ENCODE assay signal across 31 cellular contexts in genomic region chr5:54986269-54986654, GRCh38. TPM values are rescaled to one million over a fixed set of nuclear protein-coding genes. Genes with fewer than 3 reads are reported as not detected.
DNase-seq lines count a peak whose midpoint lies in the region; ATAC-seq and TF ChIP-seq lines count a peak whose summit lies in the region.
"Had no signal": no experiment of that assay in that cellular context is flagged by ENCODE, and none has a peak within 500 bp of the region (broad histone marks: within the 10 kb centered on the region; RNA-seq: fewer than 3 reads in every experiment).

No MANE protein-coding gene starts in this region.

- peaks cover 33% of the 10 kb centered on the region for H3K27me3 Mint-ChIP-seq in activated naive CD4-positive, alpha-beta T cell treated with anti-CD3 and anti-CD28 coated beads, Interleukin-2, amount 10 ng/mL, durations not matched to agents 7 days and 5 days
- H3K27me3 Mint-ChIP-seq: central memory CD8-positive, alpha-beta T cell had no signal

- DNase-seq in ELR (ENCODE audit: low read depth) (peak; percentile 56), SJSA1 (ENCODE audit: low read depth in 1 of 2, low spot score in 2 of 2) (no peak), foreskin keratinocyte (no peak), pulmonary artery endothelial cell (ENCODE audit: low read depth, low spot score) (peak; percentile 60), SIG-M5 (lab: John Stamatoyannopoulos, UW) (no peak), left lung (no peak)
- DNase-seq in activated naive CD4-positive, alpha-beta T cell treated with anti-CD3 and anti-CD28 coated beads, Interleukin-2, amount 10 ng/mL, durations not matched to agents 7 days and 5 days: no peak
- DNase-seq: activated CD4-positive, alpha-beta T cell treated with anti-CD3 and anti-CD28 coated beads for 1 hour; activated CD8-positive, alpha-beta T cell treated with anti-CD3 and anti-CD28 coated beads, Interleukin-2, amount 10 ng/mL, durations not matched to agents 7 days and 5 days; activated effector memory CD4-positive, alpha-beta T cell treated with anti-CD3 and anti-CD28 coated beads, Interleukin-2, amount 50 U/mL, for 16 hours; activated naive CD8-positive, alpha-beta T cell treated with anti-CD3 and anti-CD28 coated beads, Interleukin-2, amount 10 ng/mL, durations not matched to agents 7 days and 5 days; activated T-cell treated with anti-CD3 and anti-CD28 coated beads for 4 hours; Calu3; hypothalamus; left ventricle myocardium inferior; naive B cell; NCI-H1048; NCI-H187; NCI-H2171 treated with DMSO at 0.1 percent for 48 hours; NCI-H526; small intestine; stimulated activated CD4-positive, alpha-beta T cell treated with anti-CD3 and anti-CD28 coated beads, Interleukin-1b, Interleukin-23, amount 100 ng/mL, for 48 hours; stimulated activated CD8-positive, alpha-beta memory T cell treated with anti-CD3 and anti-CD28 coated beads, Interleukin-4, amount 100 ng/mL, for 48 hours; transverse colon had no signal

- H3K4me3 Mint-ChIP-seq in activated naive CD4-positive, alpha-beta T cell treated with anti-CD3 and anti-CD28 coated beads, Interleukin-2, amount 10 ng/mL, durations not matched to agents 7 days and 5 days: no peak overlapping the region
- H3K4me3 Mint-ChIP-seq: activated CD8-positive, alpha-beta T cell treated with anti-CD3 and anti-CD28 coated beads, Interleukin-2, amount 10 ng/mL, durations not matched to agents 7 days and 5 days; CD14-positive monocyte; dendritic cell treated with granulocyte-macrophage colony-stimulating factor and Interleukin-4, amounts not matched to agents 40 ng/mL and 50 ng/mL, for 4 days; naive B cell had no signal

- H3K4me3 ChIP-seq in SJSA1: no peak overlapping the region
- H3K4me3 ChIP-seq in left lung: no peak overlapping the region
- H3K4me3 ChIP-seq: left ventricle myocardium inferior, transverse colon had no signal

- TF ChIP-seq CTCF in foreskin keratinocyte (conservative IDR thresholded peaks at IDR 0.05) (no peak), left lung (IDR thresholded peaks at IDR 0.05) (no peak)

- H3K4me1 ChIP-seq in SJSA1 (replicated peaks) (peaks cover 32% of the 10 kb centered on the region), foreskin keratinocyte (peaks cover 30% of the 10 kb centered on the region), left lung (no peaks in the 10 kb centered on the region)
- H3K4me1 ChIP-seq: left ventricle myocardium inferior, transverse colon had no signal

- no peaks in the 10 kb centered on the region for H3K9me3 ChIP-seq in SJSA1 (replicated peaks)
- no peaks in the 10 kb centered on the region for H3K9me3 ChIP-seq in left lung
- H3K9me3 ChIP-seq: left ventricle myocardium inferior, transverse colon had no signal

- H3K9me3 Mint-ChIP-seq in activated naive CD4-positive, alpha-beta T cell treated with anti-CD3 and anti-CD28 coated beads, Interleukin-2, amount 10 ng/mL, durations not matched to agents 7 days and 5 days: peaks cover 6% of the 10 kb centered on the region
- H3K9me3 Mint-ChIP-seq: activated naive CD8-positive, alpha-beta T cell treated with anti-CD3 and anti-CD28 coated beads, Interleukin-2, amount 10 ng/mL, durations not matched to agents 7 days and 5 days; CD14-positive monocyte; central memory CD8-positive, alpha-beta T cell; dendritic cell treated with granulocyte-macrophage colony-stimulating factor and Interleukin-4, amounts not matched to agents 40 ng/mL and 50 ng/mL, for 4 days; mesothelial cell of epicardium; naive B cell had no signal

- ATAC-seq in foreskin keratinocyte (no peak), left lung (no peak)
- ATAC-seq: activated CD8-positive, alpha-beta T cell treated with anti-CD3 and anti-CD28 coated beads, Interleukin-2, amount 10 ng/mL, durations not matched to agents 7 days and 5 days had no signal

- intact Hi-C loops in left lung (cut with DNase I): no loop called here

- H3K27ac Mint-ChIP-seq in activated naive CD4-positive, alpha-beta T cell treated with anti-CD3 and anti-CD28 coated beads, Interleukin-2, amount 10 ng/mL, durations not matched to agents 7 days and 5 days: no peak overlapping the region
- H3K27ac Mint-ChIP-seq: activated CD8-positive, alpha-beta T cell treated with anti-CD3 and anti-CD28 coated beads, Interleukin-2, amount 10 ng/mL, durations not matched to agents 7 days and 5 days; activated naive CD8-positive, alpha-beta T cell treated with anti-CD3 and anti-CD28 coated beads, Interleukin-2, amount 10 ng/mL, durations not matched to agents 7 days and 5 days; CD14-positive monocyte; dendritic cell treated with granulocyte-macrophage colony-stimulating factor and Interleukin-4, amounts not matched to agents 40 ng/mL and 50 ng/mL, for 4 days had no signal

- H3K27me3 ChIP-seq in SJSA1 (replicated peaks) (no peaks in the 10 kb centered on the region), foreskin keratinocyte (no peaks in the 10 kb centered on the region), left lung (peaks cover 16 to 48% of the 10 kb centered on the region in 2 donors)

- H3K36me3 ChIP-seq in SJSA1 (no peaks in the 10 kb centered on the region), left lung (no peaks in the 10 kb centered on the region)
- H3K36me3 ChIP-seq: left ventricle myocardium inferior, transverse colon had no signal

- peak overlapping the region; percentile 56 for H3K27ac ChIP-seq in SJSA1
- peak overlapping the region; percentile 58 for H3K27ac ChIP-seq in foreskin keratinocyte
- H3K27ac ChIP-seq in left lung: no peak overlapping the region
- H3K27ac ChIP-seq: left ventricle myocardium inferior, transverse colon had no signal

- CTCF ChIA-PET in activated naive CD4-positive, alpha-beta T cell treated with anti-CD3 and anti-CD28 coated beads, Interleukin-2, amount 10 ng/mL, durations not matched to agents 7 days and 5 days (lab: Charles Lee): interaction anchor here (0.6 kb wide), 1 partner anchor 74 kb away, joined by 3 read pairs; no protein-coding TSS in a partner anchor

- H3K36me3 Mint-ChIP-seq in activated naive CD4-positive, alpha-beta T cell treated with anti-CD3 and anti-CD28 coated beads, Interleukin-2, amount 10 ng/mL, durations not matched to agents 7 days and 5 days: peaks cover 9% of the 10 kb centered on the region
- H3K36me3 Mint-ChIP-seq: CD14-positive monocyte, mesothelial cell of epicardium, naive B cell had no signal

- H3K4me1 Mint-ChIP-seq in activated naive CD4-positive, alpha-beta T cell treated with anti-CD3 and anti-CD28 coated beads, Interleukin-2, amount 10 ng/mL, durations not matched to agents 7 days and 5 days: peaks cover 56% of the 10 kb centered on the region

RNA-seq across cellular contexts. Expression of gene ESM1, which starts 0.9 kb away (rescaled TPM):
- total RNA-seq in SJSA1 (2014; rRNA removed; shearing (Covaris generic)): 0.13 and 1.8 TPM in 2 replicates
- total RNA-seq in foreskin keratinocyte (3.8 and 18.1 TPM in 2 replicates), pulmonary artery endothelial cell (466 and 764 TPM in 2 replicates), left lung (1 to 10 TPM; 1.8 to 5.4 TPM)
- polyA plus RNA-seq in foreskin keratinocyte: 1.8 and 7.0 TPM in 2 replicates
- total RNA-seq: activated CD8-positive, alpha-beta T cell treated with anti-CD3 and anti-CD28 coated beads, Interleukin-2, amount 10 ng/mL, durations not matched to agents 7 days and 5 days; Calu3; H1; mesothelial cell of epicardium; SK-MEL-5; transverse colon had no signal
- polyA plus RNA-seq: CD14-positive monocyte, H1 had no signal

RNA-seq across cellular contexts. Expression of gene GZMK, which starts 37.8 kb away (rescaled TPM):
- 0.05 TPM in 1 of 2 replicates, not detected in the other for total RNA-seq in SJSA1 (2014; rRNA removed; shearing (Covaris generic))
- total RNA-seq in foreskin keratinocyte (not detected in 2 replicates), pulmonary artery endothelial cell (not detected in 2 replicates), left lung (1 to 10 TPM in 1 of 2 donors, under 1 TPM in 1; 0.61 to 2.5 TPM)
- not detected in 2 replicates for polyA plus RNA-seq in foreskin keratinocyte
- total RNA-seq: Calu3, H1, mesothelial cell of epicardium, renal cortical epithelial cell, SK-MEL-5 had no signal
- polyA plus RNA-seq: H1 had no signal

Comparison
In these comparisons a context has a peak if more than half of its experiments do, and no peak if none do; other contexts are left out.
1. DNase-seq: peak in ELR (single experiment) and pulmonary artery endothelial cell (single experiment); none in SJSA1 (0 of 2), foreskin keratinocyte (0 of 2), activated naive CD4-positive, alpha-beta T cell treated with anti-CD3 and anti-CD28 coated beads, Interleukin-2, amount 10 ng/mL, durations not matched to agents 7 days and 5 days (single experiment), SIG-M5 (single experiment) and left lung (0 of 2).
2. H3K27ac ChIP-seq: peak in SJSA1 (single experiment) and foreskin keratinocyte (single experiment); none in left lung (0 of 2).
3. RNA of gene ESM1, which starts 0.9 kb away (total RNA-seq): 466 to 764 TPM in pulmonary artery endothelial cell; 1.8 to 5.4 TPM in left lung, 3.8 to 18.1 TPM in foreskin keratinocyte and 0.13 to 1.8 TPM in SJSA1; every median in the first group is over 10 times any median in the second.